Comparison of ENCODE assay signal across 1 cellular context in the genomic region with DNA sequence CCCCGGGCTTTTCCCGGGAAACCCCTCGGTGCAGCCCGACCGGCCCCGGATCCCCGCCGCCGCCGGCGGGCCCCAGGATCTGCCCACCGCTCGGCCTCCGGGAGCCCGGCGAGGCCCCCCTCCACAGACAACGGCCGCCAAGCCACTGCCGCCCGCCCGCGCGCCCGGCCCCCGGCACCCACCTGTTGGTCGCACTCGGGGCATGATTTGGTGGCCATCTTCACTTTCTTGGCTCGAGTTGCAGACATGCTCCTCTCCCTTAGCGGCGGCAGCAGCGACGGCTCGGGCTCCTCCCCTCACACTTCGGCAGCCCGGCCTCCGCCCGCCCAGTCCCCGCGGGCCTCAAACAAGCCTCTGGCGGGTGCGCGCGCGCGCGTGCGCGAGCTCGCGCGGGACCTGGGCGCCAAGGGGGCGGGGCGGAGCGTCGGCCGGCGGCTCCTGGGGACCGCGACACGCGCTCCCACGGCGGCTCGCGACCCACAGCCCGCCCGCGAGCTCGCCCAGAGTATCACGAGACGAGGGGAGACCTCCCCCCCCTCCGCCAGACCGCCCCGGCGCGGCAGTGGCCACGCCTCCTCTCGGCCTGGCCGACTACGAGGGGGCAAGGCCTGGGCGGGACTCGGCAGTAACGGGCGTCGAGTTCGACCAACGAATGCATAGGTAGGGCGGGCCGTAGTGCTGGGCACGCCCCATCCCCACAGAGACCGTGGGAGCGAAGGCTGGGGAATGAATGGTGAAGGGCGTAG.
TF ChIP-seq lines count a peak whose summit lies in the region.

A gene with protein sequence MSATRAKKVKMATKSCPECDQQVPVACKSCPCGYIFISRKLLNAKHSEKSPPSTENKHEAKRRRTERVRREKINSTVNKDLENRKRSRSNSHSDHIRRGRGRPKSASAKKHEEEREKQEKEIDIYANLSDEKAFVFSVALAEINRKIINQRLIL (minus strand): TSS at position 279 of the 746 bp plus-strand sequence. CDS start 31 bp downstream, at position 248.

TF ChIP-seq in HepG2, 621 proteins besides CTCF, POLR2A, EP300 and RAD21 (continued from another document and continues in another):
- TF ChIP-seq, protein P1, sequence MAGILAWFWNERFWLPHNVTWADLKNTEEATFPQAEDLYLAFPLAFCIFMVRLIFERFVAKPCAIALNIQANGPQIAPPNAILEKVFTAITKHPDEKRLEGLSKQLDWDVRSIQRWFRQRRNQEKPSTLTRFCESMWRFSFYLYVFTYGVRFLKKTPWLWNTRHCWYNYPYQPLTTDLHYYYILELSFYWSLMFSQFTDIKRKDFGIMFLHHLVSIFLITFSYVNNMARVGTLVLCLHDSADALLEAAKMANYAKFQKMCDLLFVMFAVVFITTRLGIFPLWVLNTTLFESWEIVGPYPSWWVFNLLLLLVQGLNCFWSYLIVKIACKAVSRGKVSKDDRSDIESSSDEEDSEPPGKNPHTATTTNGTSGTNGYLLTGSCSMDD (CRISPR knock-in tag; IDR thresholded peaks at IDR 0.05): no peak
- no peak; the same call in none of the 2 replicates for TF ChIP-seq SPEN (CRISPR knock-in tag; IDR thresholded peaks at IDR 0.05; ENCODE audit: low read depth)
- TF ChIP-seq ZBTB7B (CRISPR knock-in tag; IDR thresholded peaks at IDR 0.05): peak; percentile 25
- no peak for TF ChIP-seq YEATS2 (CRISPR knock-in tag; IDR thresholded peaks at IDR 0.05; ENCODE audit: borderline replicate concordance)
- peak; percentile 73; the same call in 1 of the 2 replicates for TF ChIP-seq CBX2 (IDR thresholded peaks at IDR 0.05; ENCODE audit: low read depth, low read length)
- TF ChIP-seq CBX2 (CRISPR knock-in tag; IDR thresholded peaks at IDR 0.05; ENCODE audit: low read depth): peak; percentile 82; the same call in 1 of the 2 replicates
- TF ChIP-seq ZNF17 (CRISPR knock-in tag; IDR thresholded peaks at IDR 0.05): no peak
- no peak for TF ChIP-seq ZNF552 (CRISPR knock-in tag; IDR thresholded peaks at IDR 0.05; ENCODE audit: borderline replicate concordance)
- no peak for TF ChIP-seq ZNF460 (CRISPR knock-in tag; IDR thresholded peaks at IDR 0.05; ENCODE audit: borderline replicate concordance)
- TF ChIP-seq, protein P2, sequence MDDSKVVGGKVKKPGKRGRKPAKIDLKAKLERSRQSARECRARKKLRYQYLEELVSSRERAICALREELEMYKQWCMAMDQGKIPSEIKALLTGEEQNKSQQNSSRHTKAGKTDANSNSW (CRISPR knock-in tag; IDR thresholded peaks at IDR 0.05; ENCODE audit: borderline replicate concordance): no peak
- 0 out of 2 replicates have a peak, but pooled peaks have one; percentile 16 for TF ChIP-seq GATAD1 (CRISPR knock-in tag; IDR thresholded peaks at IDR 0.05)
- no peak; the same call in 1 of the 2 replicates for TF ChIP-seq NFKBIZ (CRISPR knock-in tag; IDR thresholded peaks at IDR 0.05)
- TF ChIP-seq, protein P3, sequence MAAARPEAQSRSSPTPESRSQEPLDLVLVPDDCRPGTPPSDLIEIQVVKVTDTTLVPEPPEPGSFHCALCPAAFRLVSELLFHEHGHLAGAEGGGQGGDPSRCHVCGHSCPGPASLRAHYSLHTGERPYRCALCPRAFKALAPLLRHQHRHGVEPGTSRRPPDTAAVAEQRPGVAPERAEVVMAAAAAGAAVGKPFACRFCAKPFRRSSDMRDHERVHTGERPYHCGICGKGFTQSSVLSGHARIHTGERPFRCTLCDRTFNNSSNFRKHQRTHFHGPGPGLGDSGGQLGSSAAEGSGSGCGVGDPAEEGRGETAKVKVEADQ (CRISPR knock-in tag; IDR thresholded peaks at IDR 0.05; ENCODE audit: borderline replicate concordance): no peak
- TF ChIP-seq ZSCAN30 (CRISPR knock-in tag; IDR thresholded peaks at IDR 0.05): no peak
- no peak for TF ChIP-seq HNRNPH1 (optimal IDR thresholded peaks at IDR 0.05; ENCODE audit: low read depth, low read length)
- TF ChIP-seq ZFP37 (CRISPR knock-in tag; IDR thresholded peaks at IDR 0.05; ENCODE audit: borderline replicate concordance): no peak
- TF ChIP-seq MIXL1 (CRISPR knock-in tag; IDR thresholded peaks at IDR 0.05): no peak; the same call in 1 of the 2 replicates
- TF ChIP-seq ZSCAN31 (CRISPR knock-in tag; IDR thresholded peaks at IDR 0.05; ENCODE audit: low read depth): no peak
- TF ChIP-seq SMARCC2 (IDR thresholded peaks at IDR 0.05): no peak
- TF ChIP-seq, protein P4, sequence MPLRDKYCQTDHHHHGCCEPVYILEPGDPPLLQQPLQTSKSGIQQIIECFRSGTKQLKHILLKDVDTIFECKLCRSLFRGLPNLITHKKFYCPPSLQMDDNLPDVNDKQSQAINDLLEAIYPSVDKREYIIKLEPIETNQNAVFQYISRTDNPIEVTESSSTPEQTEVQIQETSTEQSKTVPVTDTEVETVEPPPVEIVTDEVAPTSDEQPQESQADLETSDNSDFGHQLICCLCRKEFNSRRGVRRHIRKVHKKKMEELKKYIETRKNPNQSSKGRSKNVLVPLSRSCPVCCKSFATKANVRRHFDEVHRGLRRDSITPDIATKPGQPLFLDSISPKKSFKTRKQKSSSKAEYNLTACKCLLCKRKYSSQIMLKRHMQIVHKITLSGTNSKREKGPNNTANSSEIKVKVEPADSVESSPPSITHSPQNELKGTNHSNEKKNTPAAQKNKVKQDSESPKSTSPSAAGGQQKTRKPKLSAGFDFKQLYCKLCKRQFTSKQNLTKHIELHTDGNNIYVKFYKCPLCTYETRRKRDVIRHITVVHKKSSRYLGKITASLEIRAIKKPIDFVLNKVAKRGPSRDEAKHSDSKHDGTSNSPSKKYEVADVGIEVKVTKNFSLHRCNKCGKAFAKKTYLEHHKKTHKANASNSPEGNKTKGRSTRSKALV (CRISPR knock-in tag; IDR thresholded peaks at IDR 0.05): no peak
- peak; percentile 60; the same call in 1 of the 3 replicates for TF ChIP-seq MXI1 (IDR thresholded peaks at IDR 0.05; ENCODE audit: borderline replicate concordance, low read depth, low read length)
- peak; percentile 94 for TF ChIP-seq SKI (IDR thresholded peaks at IDR 0.05; ENCODE audit: partially characterized antibody)
- TF ChIP-seq ZNF205 (CRISPR knock-in tag; IDR thresholded peaks at IDR 0.05): 0 out of 2 replicates have a peak, but pooled peaks have one; percentile 16
- TF ChIP-seq, protein P5, sequence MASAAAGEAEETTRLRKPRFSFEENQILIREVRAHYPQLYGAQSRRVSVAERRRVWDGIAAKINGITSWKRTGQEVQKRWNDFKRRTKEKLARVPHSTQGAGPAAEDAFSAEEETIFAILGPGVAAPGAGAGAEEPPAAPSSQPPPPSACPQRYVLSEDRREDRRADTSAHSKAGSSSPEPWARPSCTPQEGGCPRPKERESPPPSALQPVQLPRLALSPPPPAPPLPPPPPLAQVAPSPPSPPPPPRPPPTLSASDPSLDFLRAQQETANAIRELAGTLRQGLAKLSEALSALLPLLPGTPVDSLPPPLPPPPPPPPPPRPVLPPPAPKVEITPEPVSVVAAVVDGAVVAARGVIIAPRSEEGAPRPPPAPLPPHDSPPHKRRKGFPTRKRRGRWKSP (CRISPR knock-in tag; IDR thresholded peaks at IDR 0.05): no peak
- no peak for TF ChIP-seq PCBP2 (optimal IDR thresholded peaks at IDR 0.05; ENCODE audit: low read depth, low read length, poor library complexity, severe bottlenecking)
- TF ChIP-seq, protein P6, sequence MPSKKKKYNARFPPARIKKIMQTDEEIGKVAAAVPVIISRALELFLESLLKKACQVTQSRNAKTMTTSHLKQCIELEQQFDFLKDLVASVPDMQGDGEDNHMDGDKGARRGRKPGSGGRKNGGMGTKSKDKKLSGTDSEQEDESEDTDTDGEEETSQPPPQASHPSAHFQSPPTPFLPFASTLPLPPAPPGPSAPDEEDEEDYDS (CRISPR knock-in tag; IDR thresholded peaks at IDR 0.05): peak; percentile 96
- TF ChIP-seq, protein P7, sequence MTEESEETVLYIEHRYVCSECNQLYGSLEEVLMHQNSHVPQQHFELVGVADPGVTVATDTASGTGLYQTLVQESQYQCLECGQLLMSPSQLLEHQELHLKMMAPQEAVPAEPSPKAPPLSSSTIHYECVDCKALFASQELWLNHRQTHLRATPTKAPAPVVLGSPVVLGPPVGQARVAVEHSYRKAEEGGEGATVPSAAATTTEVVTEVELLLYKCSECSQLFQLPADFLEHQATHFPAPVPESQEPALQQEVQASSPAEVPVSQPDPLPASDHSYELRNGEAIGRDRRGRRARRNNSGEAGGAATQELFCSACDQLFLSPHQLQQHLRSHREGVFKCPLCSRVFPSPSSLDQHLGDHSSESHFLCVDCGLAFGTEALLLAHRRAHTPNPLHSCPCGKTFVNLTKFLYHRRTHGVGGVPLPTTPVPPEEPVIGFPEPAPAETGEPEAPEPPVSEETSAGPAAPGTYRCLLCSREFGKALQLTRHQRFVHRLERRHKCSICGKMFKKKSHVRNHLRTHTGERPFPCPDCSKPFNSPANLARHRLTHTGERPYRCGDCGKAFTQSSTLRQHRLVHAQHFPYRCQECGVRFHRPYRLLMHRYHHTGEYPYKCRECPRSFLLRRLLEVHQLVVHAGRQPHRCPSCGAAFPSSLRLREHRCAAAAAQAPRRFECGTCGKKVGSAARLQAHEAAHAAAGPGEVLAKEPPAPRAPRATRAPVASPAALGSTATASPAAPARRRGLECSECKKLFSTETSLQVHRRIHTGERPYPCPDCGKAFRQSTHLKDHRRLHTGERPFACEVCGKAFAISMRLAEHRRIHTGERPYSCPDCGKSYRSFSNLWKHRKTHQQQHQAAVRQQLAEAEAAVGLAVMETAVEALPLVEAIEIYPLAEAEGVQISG (CRISPR knock-in tag; IDR thresholded peaks at IDR 0.05): peak; percentile 76
- TF ChIP-seq, protein P8, sequence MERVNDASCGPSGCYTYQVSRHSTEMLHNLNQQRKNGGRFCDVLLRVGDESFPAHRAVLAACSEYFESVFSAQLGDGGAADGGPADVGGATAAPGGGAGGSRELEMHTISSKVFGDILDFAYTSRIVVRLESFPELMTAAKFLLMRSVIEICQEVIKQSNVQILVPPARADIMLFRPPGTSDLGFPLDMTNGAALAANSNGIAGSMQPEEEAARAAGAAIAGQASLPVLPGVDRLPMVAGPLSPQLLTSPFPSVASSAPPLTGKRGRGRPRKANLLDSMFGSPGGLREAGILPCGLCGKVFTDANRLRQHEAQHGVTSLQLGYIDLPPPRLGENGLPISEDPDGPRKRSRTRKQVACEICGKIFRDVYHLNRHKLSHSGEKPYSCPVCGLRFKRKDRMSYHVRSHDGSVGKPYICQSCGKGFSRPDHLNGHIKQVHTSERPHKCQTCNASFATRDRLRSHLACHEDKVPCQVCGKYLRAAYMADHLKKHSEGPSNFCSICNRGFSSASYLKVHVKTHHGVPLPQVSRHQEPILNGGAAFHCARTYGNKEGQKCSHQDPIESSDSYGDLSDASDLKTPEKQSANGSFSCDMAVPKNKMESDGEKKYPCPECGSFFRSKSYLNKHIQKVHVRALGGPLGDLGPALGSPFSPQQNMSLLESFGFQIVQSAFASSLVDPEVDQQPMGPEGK (CRISPR knock-in tag; IDR thresholded peaks at IDR 0.05): peak; percentile 78
- no peak for TF ChIP-seq ZNF496 (CRISPR knock-in tag; IDR thresholded peaks at IDR 0.05; ENCODE audit: insufficient replicate concordance)
- TF ChIP-seq, protein P9, sequence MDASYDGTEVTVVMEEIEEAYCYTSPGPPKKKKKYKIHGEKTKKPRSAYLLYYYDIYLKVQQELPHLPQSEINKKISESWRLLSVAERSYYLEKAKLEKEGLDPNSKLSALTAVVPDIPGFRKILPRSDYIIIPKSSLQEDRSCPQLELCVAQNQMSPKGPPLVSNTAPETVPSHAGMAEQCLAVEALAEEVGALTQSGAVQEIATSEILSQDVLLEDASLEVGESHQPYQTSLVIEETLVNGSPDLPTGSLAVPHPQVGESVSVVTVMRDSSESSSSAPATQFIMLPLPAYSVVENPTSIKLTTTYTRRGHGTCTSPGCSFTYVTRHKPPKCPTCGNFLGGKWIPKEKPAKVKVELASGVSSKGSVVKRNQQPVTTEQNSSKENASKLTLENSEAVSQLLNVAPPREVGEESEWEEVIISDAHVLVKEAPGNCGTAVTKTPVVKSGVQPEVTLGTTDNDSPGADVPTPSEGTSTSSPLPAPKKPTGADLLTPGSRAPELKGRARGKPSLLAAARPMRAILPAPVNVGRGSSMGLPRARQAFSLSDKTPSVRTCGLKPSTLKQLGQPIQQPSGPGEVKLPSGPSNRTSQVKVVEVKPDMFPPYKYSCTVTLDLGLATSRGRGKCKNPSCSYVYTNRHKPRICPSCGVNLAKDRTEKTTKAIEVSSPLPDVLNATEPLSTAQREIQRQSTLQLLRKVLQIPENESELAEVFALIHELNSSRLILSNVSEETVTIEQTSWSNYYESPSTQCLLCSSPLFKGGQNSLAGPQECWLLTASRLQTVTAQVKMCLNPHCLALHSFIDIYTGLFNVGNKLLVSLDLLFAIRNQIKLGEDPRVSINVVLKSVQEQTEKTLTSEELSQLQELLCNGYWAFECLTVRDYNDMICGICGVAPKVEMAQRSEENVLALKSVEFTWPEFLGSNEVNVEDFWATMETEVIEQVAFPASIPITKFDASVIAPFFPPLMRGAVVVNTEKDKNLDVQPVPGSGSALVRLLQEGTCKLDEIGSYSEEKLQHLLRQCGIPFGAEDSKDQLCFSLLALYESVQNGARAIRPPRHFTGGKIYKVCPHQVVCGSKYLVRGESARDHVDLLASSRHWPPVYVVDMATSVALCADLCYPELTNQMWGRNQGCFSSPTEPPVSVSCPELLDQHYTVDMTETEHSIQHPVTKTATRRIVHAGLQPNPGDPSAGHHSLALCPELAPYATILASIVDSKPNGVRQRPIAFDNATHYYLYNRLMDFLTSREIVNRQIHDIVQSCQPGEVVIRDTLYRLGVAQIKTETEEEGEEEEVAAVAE (CRISPR knock-in tag; IDR thresholded peaks at IDR 0.05; ENCODE audit: borderline replicate concordance): peak; percentile 59; the same call in 1 of the 2 replicates
- TF ChIP-seq RAD51 (IDR thresholded peaks at IDR 0.05; ENCODE audit: borderline replicate concordance): no peak
- no peak; the same call in none of the 2 replicates for TF ChIP-seq ZNF782 (CRISPR knock-in tag; IDR thresholded peaks at IDR 0.05; ENCODE audit: borderline replicate concordance)
- TF ChIP-seq, protein P10, sequence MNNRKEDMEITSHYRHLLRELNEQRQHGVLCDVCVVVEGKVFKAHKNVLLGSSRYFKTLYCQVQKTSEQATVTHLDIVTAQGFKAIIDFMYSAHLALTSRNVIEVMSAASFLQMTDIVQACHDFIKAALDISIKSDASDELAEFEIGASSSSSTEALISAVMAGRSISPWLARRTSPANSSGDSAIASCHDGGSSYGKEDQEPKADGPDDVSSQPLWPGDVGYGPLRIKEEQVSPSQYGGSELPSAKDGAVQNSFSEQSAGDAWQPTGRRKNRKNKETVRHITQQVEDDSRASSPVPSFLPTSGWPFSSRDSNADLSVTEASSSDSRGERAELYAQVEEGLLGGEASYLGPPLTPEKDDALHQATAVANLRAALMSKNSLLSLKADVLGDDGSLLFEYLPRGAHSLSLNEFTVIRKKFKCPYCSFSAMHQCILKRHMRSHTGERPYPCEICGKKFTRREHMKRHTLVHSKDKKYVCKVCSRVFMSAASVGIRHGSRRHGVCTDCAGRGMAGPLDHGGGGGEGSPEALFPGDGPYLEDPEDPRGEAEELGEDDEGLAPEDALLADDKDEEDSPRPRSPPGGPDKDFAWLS (CRISPR knock-in tag; IDR thresholded peaks at IDR 0.05; ENCODE audit: borderline replicate concordance): no peak
- TF ChIP-seq HNRNPUL1 (IDR thresholded peaks at IDR 0.05; ENCODE audit: low read depth, low read length): no peak; the same call in 1 of the 2 replicates
- TF ChIP-seq ZFP41 (CRISPR knock-in tag; IDR thresholded peaks at IDR 0.05; ENCODE audit: borderline replicate concordance): no peak
- TF ChIP-seq, protein P11, sequence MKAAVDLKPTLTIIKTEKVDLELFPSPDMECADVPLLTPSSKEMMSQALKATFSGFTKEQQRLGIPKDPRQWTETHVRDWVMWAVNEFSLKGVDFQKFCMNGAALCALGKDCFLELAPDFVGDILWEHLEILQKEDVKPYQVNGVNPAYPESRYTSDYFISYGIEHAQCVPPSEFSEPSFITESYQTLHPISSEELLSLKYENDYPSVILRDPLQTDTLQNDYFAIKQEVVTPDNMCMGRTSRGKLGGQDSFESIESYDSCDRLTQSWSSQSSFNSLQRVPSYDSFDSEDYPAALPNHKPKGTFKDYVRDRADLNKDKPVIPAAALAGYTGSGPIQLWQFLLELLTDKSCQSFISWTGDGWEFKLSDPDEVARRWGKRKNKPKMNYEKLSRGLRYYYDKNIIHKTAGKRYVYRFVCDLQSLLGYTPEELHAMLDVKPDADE (CRISPR knock-in tag; IDR thresholded peaks at IDR 0.05): 0 out of 2 replicates have a peak, but pooled peaks have one; percentile 73
- no peak for TF ChIP-seq HNF4A (CRISPR knock-in tag; IDR thresholded peaks at IDR 0.05)
